18 cellular contexts compared by ENCODE assay signal in the genomic region with DNA sequence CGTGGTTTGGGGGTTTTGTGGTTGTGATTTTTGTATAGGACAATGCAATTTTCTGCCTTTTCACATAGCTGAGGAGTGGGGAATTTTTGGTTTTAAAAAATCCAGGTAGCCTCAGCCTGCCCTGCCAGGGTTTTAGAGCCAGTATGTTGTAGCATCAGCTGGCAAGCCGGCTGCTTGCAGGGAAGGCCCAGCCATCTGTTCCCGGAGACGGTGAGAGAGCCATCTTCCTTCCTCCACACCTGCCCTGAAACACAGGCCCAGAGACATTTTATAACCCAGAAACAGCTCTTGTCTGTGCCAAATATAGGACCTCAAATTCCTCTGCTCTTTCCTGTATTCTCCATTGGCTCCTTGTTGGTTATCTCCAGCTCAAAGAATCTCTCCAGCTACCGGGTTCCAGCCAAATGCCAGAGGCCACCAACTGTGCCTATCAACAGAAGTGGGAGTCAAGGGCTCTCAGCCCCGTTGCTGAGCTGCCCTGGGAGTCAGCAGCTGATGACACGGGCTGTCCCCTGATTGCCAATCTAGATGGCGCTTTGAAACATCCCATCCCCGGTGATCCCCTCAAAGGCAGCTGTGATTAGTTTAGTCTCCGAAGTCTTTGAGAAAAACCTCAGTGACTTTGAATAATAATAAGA.
DNase-seq lines count a peak whose midpoint lies in the region; ATAC-seq and TF ChIP-seq lines count a peak whose summit lies in the region.
"Had no signal": no experiment of that assay in that cellular context is flagged by ENCODE, and none has a peak within 500 bp of the region (broad histone marks: within the 10 kb centered on the region; RNA-seq: fewer than 3 reads in every experiment).

No MANE protein-coding gene starts in this region.

- no peaks in the 10 kb centered on the region for H3K36me3 ChIP-seq in WERI-Rb-1
- H3K36me3 ChIP-seq: ovary, sigmoid colon, stomach, upper lobe of right lung had no signal

- in situ Hi-C loops in GM13976 (cut with MboI; ENCODE audit: low sequenced_read_pairs, unreplicated experiment) = no loop called here

- peak overlapping the region; percentile 53 for H3K27ac ChIP-seq in WERI-Rb-1
- H3K27ac ChIP-seq: ovary, sigmoid colon, stomach, upper lobe of right lung had no signal

- DNase-seq in DMS 273 (lab: John Stamatoyannopoulos, UW; ENCODE audit: unreplicated experiment) (peak; percentile 81), NCI-H1417 (lab: John Stamatoyannopoulos, UW) (peak; percentile 37 to 89 (median 66)), NCI-H2227 (lab: John Stamatoyannopoulos, UW; ENCODE audit: unreplicated experiment) (peak; percentile 38), WERI-Rb-1 (peak; percentile 40), posterior vena cava (ENCODE audit: low spot score) (no peak), GM13976 (ENCODE audit: low spot score) (no peak)
- DNase-seq: ACHN; activated CD4-positive, alpha-beta T cell treated with anti-CD3 and anti-CD28 coated beads, Interleukin-2, amount 10 ng/mL, durations not matched to agents 24 days and 14 days; naive B cell; ovary; sigmoid colon; stimulated activated CD4-positive, alpha-beta T cell treated with anti-CD3 and anti-CD28 coated beads, Interleukin-1b, Interleukin-23, amount 100 ng/mL, for 48 hours; stomach; SW 1271; upper lobe of right lung had no signal

- H3K4me3 ChIP-seq in WERI-Rb-1 (ENCODE audit: low read depth, low read length) = no peak overlapping the region
- H3K4me3 ChIP-seq: GM23338, ovary, sigmoid colon, stomach, upper lobe of right lung had no signal

- ATAC-seq in GM21447 (IDR thresholded peaks at IDR 0.05; ENCODE audit: unreplicated experiment) (no peak), HG03571 (IDR thresholded peaks at IDR 0.05; ENCODE audit: unreplicated experiment) (no peak)
- ATAC-seq: GM23338, upper lobe of right lung had no signal

- no peak for TF ChIP-seq CTCF in WERI-Rb-1 (IDR thresholded peaks at IDR 0.05; ENCODE audit: low read depth, low read length)
- TF ChIP-seq CTCF in GM13976 (IDR thresholded peaks at IDR 0.05; ENCODE audit: borderline replicate concordance, control extremely low read depth, extremely low read depth, insufficient read depth, missing control alignments) = no peak

- peaks cover 3% of the 10 kb centered on the region for H3K27me3 ChIP-seq in WERI-Rb-1 (ENCODE audit: insufficient read depth, low read depth, severe bottlenecking)
- H3K27me3 ChIP-seq: ovary, sigmoid colon, upper lobe of right lung had no signal

- intact Hi-C loops in posterior vena cava (cut with DNase I) = no loop called here

- H3K9me3 ChIP-seq in WERI-Rb-1 (ENCODE audit: severe bottlenecking) = no peaks in the 10 kb centered on the region
- H3K9me3 ChIP-seq: ovary, sigmoid colon, stomach, upper lobe of right lung had no signal

Comparison
In these comparisons a context has a peak if more than half of its experiments do, and no peak if none do; other contexts are left out.
1. DNase-seq: peak in DMS 273 (single experiment), NCI-H1417 (3 of 3), NCI-H2227 (single experiment) and WERI-Rb-1 (single experiment); none in posterior vena cava (single experiment) and GM13976 (single experiment).